Comparison of ENCODE assay signal across 9 cellular contexts in genomic region chr9:38227061-38227540, GRCh38.
DNase-seq lines count a peak whose midpoint lies in the region; ATAC-seq and TF ChIP-seq lines count a peak whose summit lies in the region.
"Had no signal": no experiment of that assay in that cellular context is flagged by ENCODE, and none has a peak within 500 bp of the region (broad histone marks: within the 10 kb centered on the region; RNA-seq: fewer than 3 reads in every experiment).

No MANE protein-coding gene starts in this region.

- H3K4me3 ChIP-seq in AG04449 (ENCODE audit: low read depth, low read length) (peak overlapping the region; percentile 18; the same call in 1 of the 2 replicates), Panc1 (ENCODE audit: low read depth in 2 of 2, low read length in 2 of 2) (no peak overlapping the region)
- H3K4me3 ChIP-seq: psoas muscle had no signal

- H3K36me3 ChIP-seq in Panc1 (ENCODE audit: control insufficient read depth, insufficient read depth, low read length) = no peaks in the 10 kb centered on the region

- DNase-seq in AG04449 (ENCODE audit: low read depth, low spot score) (peak; percentile 59), Kasumi-1 (lab: John Stamatoyannopoulos, UW) (peak; percentile 69 to 87), Panc1 (ENCODE audit: low read depth, low spot score) (no peak), foreskin keratinocyte (peak; percentile 85 to 92), retina (peak; percentile 58)
- DNase-seq in activated T-cell treated with anti-CD3 and anti-CD28 coated beads, Interleukin-2, amount 50 U/mL, for 48 hours = peak; percentile 50 to 68

- in situ Hi-C loops in Panc1 (cut with HindIII; ENCODE audit: low pct_unique_long_range_greater_than_20kb, low sequenced_read_pairs) = no loop called here

- CTCF ChIA-PET in AG04449 (lab: Yijun Ruan, JAX) (interaction anchor here (1.5 kb wide), 1 partner anchor 322 kb away, joined by 3 read pairs; no protein-coding TSS in a partner anchor), Panc1 (lab: Charles Lee) (no interaction called here)

- intact Hi-C loops in Panc1 (cut with micrococcal nuclease; ENCODE audit: unreplicated experiment) = no loop called here

- H3K27me3 ChIP-seq in Panc1 (ENCODE audit: control insufficient read depth, insufficient read depth, low read length) (no peaks in the 10 kb centered on the region), foreskin keratinocyte (peaks cover 60% of the 10 kb centered on the region)

- no peak overlapping the region for H3K27ac Mint-ChIP-seq in stimulated activated memory B cell treated with anti-CD40 and anti-IgM and Interleukin-4, amounts not matched to agents 10 μg/mL and 1 μg/mL and 100 μg/mL, for 72 hours

- no peak overlapping the region for H3K27ac ChIP-seq in Panc1 (ENCODE audit: low read length)
- H3K27ac ChIP-seq in foreskin keratinocyte = no peak overlapping the region
- H3K27ac ChIP-seq: psoas muscle had no signal

- H3K4me3 Mint-ChIP-seq in stimulated activated memory B cell treated with anti-CD40 and anti-IgM and Interleukin-4, amounts not matched to agents 10 μg/mL and 1 μg/mL and 100 μg/mL, for 72 hours = no peak overlapping the region

- TF ChIP-seq CTCF in AG04449 (IDR thresholded peaks at IDR 0.05; ENCODE audit: insufficient read depth, low read length, missing control alignments) (no peak), Panc1 (IDR thresholded peaks at IDR 0.05) (no peak), foreskin keratinocyte (conservative IDR thresholded peaks at IDR 0.05) (no peak)

- peaks cover 54% of the 10 kb centered on the region for H3K27me3 Mint-ChIP-seq in stimulated activated memory B cell treated with anti-CD40 and anti-IgM and Interleukin-4, amounts not matched to agents 10 μg/mL and 1 μg/mL and 100 μg/mL, for 72 hours

- H3K4me1 Mint-ChIP-seq in stimulated activated memory B cell treated with anti-CD40 and anti-IgM and Interleukin-4, amounts not matched to agents 10 μg/mL and 1 μg/mL and 100 μg/mL, for 72 hours = peaks cover 11% of the 10 kb centered on the region

- no peaks in the 10 kb centered on the region for H3K9me3 ChIP-seq in Panc1 (ENCODE audit: control insufficient read depth, insufficient read depth, low read depth, low read length)
- H3K9me3 ChIP-seq: psoas muscle had no signal

- ATAC-seq in GM19025 (IDR thresholded peaks at IDR 0.05; ENCODE audit: low read depth, unreplicated experiment) (peak; percentile 68), Panc1 (peak; percentile 90), foreskin keratinocyte (peak; percentile 93)
- no peak for ATAC-seq in stimulated activated memory B cell treated with anti-CD40 and anti-IgM and Interleukin-4, amounts not matched to agents 10 μg/mL and 1 μg/mL and 100 μg/mL, for 72 hours

- POLR2A ChIA-PET in AG04449 (lab: Yijun Ruan, JAX) = no interaction called here
- POLR2A ChIA-PET in Panc1 (lab: Charles Lee) = interaction anchor here (0.6 kb wide), 1 partner anchor 1143 kb away, joined by 3 read pairs; no protein-coding TSS in a partner anchor

- BruUV-seq in Panc1 (replicated peaks; lab: Mats Ljungman, UMichigan) = no TSS peak

- H3K36me3 Mint-ChIP-seq in stimulated activated memory B cell treated with anti-CD40 and anti-IgM and Interleukin-4, amounts not matched to agents 10 μg/mL and 1 μg/mL and 100 μg/mL, for 72 hours = no peaks in the 10 kb centered on the region

- H3K4me1 ChIP-seq in Panc1 (ENCODE audit: control insufficient read depth, insufficient read depth, low read length) = no peaks in the 10 kb centered on the region; the same call in 1 of the 2 replicates
- H3K4me1 ChIP-seq in foreskin keratinocyte = no peaks in the 10 kb centered on the region
- H3K4me1 ChIP-seq: psoas muscle had no signal

- H3K9me3 Mint-ChIP-seq in stimulated activated memory B cell treated with anti-CD40 and anti-IgM and Interleukin-4, amounts not matched to agents 10 μg/mL and 1 μg/mL and 100 μg/mL, for 72 hours = no peaks in the 10 kb centered on the region
